In genomic region chr1:147670319-147671003, GRCh38 we compare ENCODE assay signal across 8 cellular contexts. TPM values are rescaled to one million over a fixed set of nuclear protein-coding genes. Genes with fewer than 3 reads are reported as not detected.
DNase-seq lines count a peak whose midpoint lies in the region; ATAC-seq, FAIRE-seq and TF ChIP-seq lines count a peak whose summit lies in the region.

TSS of gene ACP6 (minus strand) at chr1:147670524. CDS start at chr1:147670048, 476 bp downstream.

- FAIRE-seq in GM12892 (lab: Jason Lieb, UNC): peak; percentile 91

- H3K4me3 ChIP-seq in urinary bladder (ENCODE audit: low read depth, low read length): peak within 1 kb of the TSS; percentile 71

- TF ChIP-seq CTCF in progenitor cell of endocrine pancreas (IDR thresholded peaks at IDR 0.05; ENCODE audit: unreplicated experiment): no peak

- no peaks in the 10 kb centered on the region for H3K9me3 Mint-ChIP-seq in progenitor cell of endocrine pancreas (ENCODE audit: low read depth)

- TF ChIP-seq POLR2A in GM12892 (IDR thresholded peaks at IDR 0.05; ENCODE audit: low read depth, low read length): no peak

- H3K27me3 Mint-ChIP-seq in T-helper 17 cell (peaks cover 26% of the 10 kb centered on the region), progenitor cell of endocrine pancreas (peaks cover 6% of the 10 kb centered on the region)

- peaks cover 27% of the 10 kb centered on the region for H3K4me1 Mint-ChIP-seq in T-helper 17 cell
- peaks cover 22% of the 10 kb centered on the region for H3K4me1 Mint-ChIP-seq in progenitor cell of endocrine pancreas (ENCODE audit: low read depth)

- intact Hi-C loops in left ventricle myocardium superior (cut with micrococcal nuclease): no loop called here

- H3K27ac Mint-ChIP-seq in T-helper 17 cell (peak within 1 kb of the TSS; percentile 82), progenitor cell of endocrine pancreas (peak within 1 kb of the TSS; percentile 97)

- ATAC-seq in HG02852 (IDR thresholded peaks at IDR 0.05; ENCODE audit: unreplicated experiment): peak; percentile 97
- peak; percentile 97 for ATAC-seq in T-helper 17 cell
- ATAC-seq in left ventricle myocardium superior: peak; percentile 100

- H3K9me3 ChIP-seq in T-helper 17 cell (ENCODE audit: control insufficient read depth, low read length, poor library complexity, severe bottlenecking): no peaks in the 10 kb centered on the region

- 2% methylated on average over 36 of the region's 36 CpGs for WGBS in urinary bladder

- peak within 1 kb of the TSS; percentile 50 for H3K27ac ChIP-seq in angular gyrus (ENCODE audit: low read depth, low read length)
- peak within 1 kb of the TSS; percentile 68 for H3K27ac ChIP-seq in urinary bladder (ENCODE audit: low read depth)

- H3K4me1 ChIP-seq in urinary bladder (ENCODE audit: insufficient read depth): no peaks in the 10 kb centered on the region

- H3K36me3 Mint-ChIP-seq in T-helper 17 cell (ENCODE audit: low read depth): peaks cover 8% of the 10 kb centered on the region
- no peaks in the 10 kb centered on the region for H3K36me3 Mint-ChIP-seq in progenitor cell of endocrine pancreas (ENCODE audit: insufficient read depth)

- DNase-seq in GM12892 (ENCODE audit: insufficient read length) (peak; percentile 82), NCI-H1436 treated with DMSO at 0.1 percent for 48 hours (lab: John Stamatoyannopoulos, UW) (peak; percentile 64), T-helper 17 cell (peak; percentile 71 to 77 (median 73)), left ventricle myocardium superior (peak; percentile 97), progenitor cell of endocrine pancreas (ENCODE audit: low spot score, unreplicated experiment) (peak; percentile 84)

- H3K4me3 Mint-ChIP-seq in T-helper 17 cell (peak within 1 kb of the TSS; percentile 96), progenitor cell of endocrine pancreas (ENCODE audit: low read depth) (peak within 1 kb of the TSS; percentile 88)

- no peaks in the 10 kb centered on the region for H3K36me3 ChIP-seq in urinary bladder (ENCODE audit: insufficient read depth)

RNA-seq across cellular contexts. Expression of gene ACP6, which starts in this region (rescaled TPM):
- polyA plus RNA-seq in GM12892 (2012; ENCODE audit: missing spikeins): 14.9 TPM
- 10 to 100 TPM; 11.5 to 13.1 TPM for total RNA-seq in T-helper 17 cell
- total RNA-seq in left ventricle myocardium superior: 7.1 TPM
- 24.7 and 25.9 TPM in 2 replicates for total RNA-seq in progenitor cell of endocrine pancreas
- total RNA-seq in urinary bladder: 10.2 TPM
- polyA plus RNA-seq in urinary bladder: 15.7 TPM

Comparison
In these comparisons a context has a peak if more than half of its experiments do, and no peak if none do; other contexts are left out.
1. Peak in every context shown above with its lines: DNase-seq, ATAC-seq, H3K4me3 ChIP-seq and H3K27ac ChIP-seq.